29 cellular contexts compared by ENCODE assay signal in the genomic region with DNA sequence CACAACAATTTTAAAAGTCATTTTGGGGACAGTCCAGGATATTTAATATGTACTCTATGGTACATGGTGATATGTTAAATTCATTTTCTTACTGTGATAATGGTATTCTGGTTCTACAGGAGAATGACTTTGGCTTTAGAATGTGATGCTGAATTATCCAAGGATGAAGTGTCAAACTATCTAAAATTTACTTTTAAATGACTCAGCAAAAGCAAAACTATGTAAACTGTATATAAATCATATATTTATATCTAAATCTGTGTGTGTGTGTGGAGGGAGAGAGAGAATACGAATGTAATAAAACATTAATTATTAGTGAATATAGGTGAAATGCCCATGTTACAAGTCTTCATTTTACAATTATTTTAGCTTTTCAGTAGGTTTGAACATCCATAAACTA.
"Had no signal": no experiment of that assay in that cellular context is flagged by ENCODE, and none has a peak within 500 bp of the region (broad histone marks: within the 10 kb centered on the region; RNA-seq: fewer than 3 reads in every experiment).

No MANE protein-coding gene starts in this region.

- H3K36me3 Mint-ChIP-seq: stimulated activated effector memory CD8-positive, alpha-beta T cell treated with anti-CD3 and anti-CD28 coated beads, Interleukin-12 subunit alpha, Interleukin-12 subunit beta, amount 100 ng/mL, for 72 hours; stimulated activated memory B cell treated with anti-CD40 and anti-IgM and Interleukin-4, amounts not matched to agents 10 μg/mL and 1 μg/mL and 100 μg/mL, for 72 hours; stimulated activated naive B cell treated with anti-CD40 and anti-IgM and Interleukin-4, amounts not matched to agents 10 μg/mL and 1 μg/mL and 100 μg/mL, for 72 hours; type B pancreatic cell had no signal

- FAIRE-seq: urothelium cell line had no signal

- H3K9me3 Mint-ChIP-seq: stimulated activated effector memory CD8-positive, alpha-beta T cell treated with anti-CD3 and anti-CD28 coated beads, Interleukin-12 subunit alpha, Interleukin-12 subunit beta, amount 100 ng/mL, for 72 hours; stimulated activated memory B cell treated with anti-CD40 and anti-IgM and Interleukin-4, amounts not matched to agents 10 μg/mL and 1 μg/mL and 100 μg/mL, for 72 hours; stimulated activated naive B cell treated with anti-CD40 and anti-IgM and Interleukin-4, amounts not matched to agents 10 μg/mL and 1 μg/mL and 100 μg/mL, for 72 hours; stimulated activated naive CD8-positive, alpha-beta T cell treated with anti-CD3 and anti-CD28 coated beads, Interleukin-15, amount 100 ng/mL, for 72 hours; type B pancreatic cell had no signal

- H3K9me3 ChIP-seq: stomach, suprapubic skin, testis, thoracic aorta, thyroid gland, tibial artery, tibial nerve, transverse colon, upper lobe of left lung, upper lobe of right lung, uterus, vagina had no signal

- H3K4me3 ChIP-seq: stomach, suprapubic skin, testis, thoracic aorta, thyroid gland, tibial artery, tibial nerve, transverse colon, upper lobe of left lung, upper lobe of right lung, uterus, vagina had no signal

- H3K36me3 ChIP-seq: stomach, suprapubic skin, thoracic aorta, thyroid gland, tibial artery, tibial nerve, transverse colon, upper lobe of left lung, upper lobe of right lung, uterus, vagina had no signal

- DNase-seq: stimulated activated CD4-positive, alpha-beta T cell treated with anti-CD3 and anti-CD28 coated beads, Interleukin-2, amount 100 ng/mL, for 48 hours; stimulated activated CD4-positive, alpha-beta T cell treated with anti-CD3 and anti-CD28 coated beads, Interleukin-4, amount 100 ng/mL, for 1 hour; stimulated activated CD4-positive, alpha-beta T cell treated with anti-CD3 and anti-CD28 coated beads, Interleukin-4, amount 100 ng/mL, for 24 hours; stimulated activated CD4-positive, alpha-beta T cell treated with anti-CD3 and anti-CD28 coated beads, Interleukin-4, amount 100 ng/mL, for 4 hours; stimulated activated CD8-positive, alpha-beta memory T cell treated with anti-CD3 and anti-CD28 coated beads, Interleukin-4, amount 100 ng/mL, for 48 hours; stimulated activated naive B cell treated with anti-CD40 and anti-IgM and Interleukin-4, amounts not matched to agents 10 μg/mL and 1 μg/mL and 100 μg/mL, for 72 hours; stimulated activated naive CD4-positive, alpha-beta T cell; stimulated activated naive CD4-positive, alpha-beta T cell treated with Interleukin-2 at 50 U/mL for 16 hours; stimulated activated naive CD8-positive, alpha-beta T cell treated with anti-CD3 and anti-CD28 coated beads, Interleukin-15, amount 100 ng/mL, for 72 hours; stimulated activated naive CD8-positive, alpha-beta T cell treated with anti-CD3 and anti-CD28 coated beads, Interleukin-15, Interleukin-2, amounts not matched to agents 100 U/mL and 50 U/mL, for 24 hours; stomach; substantia nigra; testis; tibial artery; transverse colon; trophoblast cell; upper lobe of left lung; upper lobe of right lung; uterus had no signal

- H3K4me1 ChIP-seq: stomach, suprapubic skin, testis, thyroid gland, tibial artery, tibial nerve, transverse colon, upper lobe of left lung, upper lobe of right lung, uterus, vagina had no signal

- H3K27ac ChIP-seq: stomach, suprapubic skin, testis, thoracic aorta, thyroid gland, tibial artery, tibial nerve, transverse colon, upper lobe of left lung, upper lobe of right lung, uterus, vagina had no signal

- ATAC-seq: stimulated activated effector memory CD8-positive, alpha-beta T cell treated with anti-CD3 and anti-CD28 coated beads, Interleukin-12 subunit alpha, Interleukin-12 subunit beta, amount 100 ng/mL, for 72 hours; stimulated activated memory B cell treated with anti-CD40 and anti-IgM and Interleukin-4, amounts not matched to agents 10 μg/mL and 1 μg/mL and 100 μg/mL, for 72 hours; stimulated activated naive B cell treated with anti-CD40 and anti-IgM and Interleukin-4, amounts not matched to agents 10 μg/mL and 1 μg/mL and 100 μg/mL, for 72 hours; stimulated activated naive CD8-positive, alpha-beta T cell treated with anti-CD3 and anti-CD28 coated beads, Interleukin-15, amount 100 ng/mL, for 72 hours; stimulated activated naive CD8-positive, alpha-beta T cell treated with anti-CD3 and anti-CD28 coated beads, Interleukin-15, Interleukin-2, amounts not matched to agents 100 U/mL and 50 U/mL, for 24 hours; upper lobe of right lung had no signal

- H3K27ac Mint-ChIP-seq: stimulated activated effector memory CD8-positive, alpha-beta T cell treated with anti-CD3 and anti-CD28 coated beads, Interleukin-12 subunit alpha, Interleukin-12 subunit beta, amount 100 ng/mL, for 72 hours; stimulated activated memory B cell treated with anti-CD40 and anti-IgM and Interleukin-4, amounts not matched to agents 10 μg/mL and 1 μg/mL and 100 μg/mL, for 72 hours; stimulated activated naive B cell treated with anti-CD40 and anti-IgM and Interleukin-4, amounts not matched to agents 10 μg/mL and 1 μg/mL and 100 μg/mL, for 72 hours; stimulated activated naive CD8-positive, alpha-beta T cell treated with anti-CD3 and anti-CD28 coated beads, Interleukin-15, amount 100 ng/mL, for 72 hours; stimulated activated naive CD8-positive, alpha-beta T cell treated with anti-CD3 and anti-CD28 coated beads, Interleukin-15, Interleukin-2, amounts not matched to agents 100 ng/mL and 50 ng/mL, for 24 hours; type B pancreatic cell had no signal

- H3K4me1 Mint-ChIP-seq: stimulated activated effector memory CD8-positive, alpha-beta T cell treated with anti-CD3 and anti-CD28 coated beads, Interleukin-12 subunit alpha, Interleukin-12 subunit beta, amount 100 ng/mL, for 72 hours; stimulated activated memory B cell treated with anti-CD40 and anti-IgM and Interleukin-4, amounts not matched to agents 10 μg/mL and 1 μg/mL and 100 μg/mL, for 72 hours; stimulated activated naive B cell treated with anti-CD40 and anti-IgM and Interleukin-4, amounts not matched to agents 10 μg/mL and 1 μg/mL and 100 μg/mL, for 72 hours; stimulated activated naive CD8-positive, alpha-beta T cell treated with anti-CD3 and anti-CD28 coated beads, Interleukin-15, amount 100 ng/mL, for 72 hours had no signal

- H3K4me3 Mint-ChIP-seq: stimulated activated effector memory CD8-positive, alpha-beta T cell treated with anti-CD3 and anti-CD28 coated beads, Interleukin-12 subunit alpha, Interleukin-12 subunit beta, amount 100 ng/mL, for 72 hours; stimulated activated memory B cell treated with anti-CD40 and anti-IgM and Interleukin-4, amounts not matched to agents 10 μg/mL and 1 μg/mL and 100 μg/mL, for 72 hours; stimulated activated naive B cell treated with anti-CD40 and anti-IgM and Interleukin-4, amounts not matched to agents 10 μg/mL and 1 μg/mL and 100 μg/mL, for 72 hours; stimulated activated naive CD8-positive, alpha-beta T cell treated with anti-CD3 and anti-CD28 coated beads, Interleukin-15, amount 100 ng/mL, for 72 hours; stimulated activated naive CD8-positive, alpha-beta T cell treated with anti-CD3 and anti-CD28 coated beads, Interleukin-15, Interleukin-2, amounts not matched to agents 100 ng/mL and 50 ng/mL, for 24 hours; type B pancreatic cell had no signal

- H3K27me3 Mint-ChIP-seq: stimulated activated memory B cell treated with anti-CD40 and anti-IgM and Interleukin-4, amounts not matched to agents 10 μg/mL and 1 μg/mL and 100 μg/mL, for 72 hours; stimulated activated naive B cell treated with anti-CD40 and anti-IgM and Interleukin-4, amounts not matched to agents 10 μg/mL and 1 μg/mL and 100 μg/mL, for 72 hours; stimulated activated naive CD8-positive, alpha-beta T cell treated with anti-CD3 and anti-CD28 coated beads, Interleukin-15, amount 100 ng/mL, for 72 hours; stimulated activated naive CD8-positive, alpha-beta T cell treated with anti-CD3 and anti-CD28 coated beads, Interleukin-15, Interleukin-2, amounts not matched to agents 100 ng/mL and 50 ng/mL, for 24 hours; type B pancreatic cell had no signal

- H3K27me3 ChIP-seq: stomach, suprapubic skin, testis, thyroid gland, tibial artery, tibial nerve, transverse colon, upper lobe of left lung, upper lobe of right lung, uterus, vagina had no signal
